In the genomic region with DNA sequence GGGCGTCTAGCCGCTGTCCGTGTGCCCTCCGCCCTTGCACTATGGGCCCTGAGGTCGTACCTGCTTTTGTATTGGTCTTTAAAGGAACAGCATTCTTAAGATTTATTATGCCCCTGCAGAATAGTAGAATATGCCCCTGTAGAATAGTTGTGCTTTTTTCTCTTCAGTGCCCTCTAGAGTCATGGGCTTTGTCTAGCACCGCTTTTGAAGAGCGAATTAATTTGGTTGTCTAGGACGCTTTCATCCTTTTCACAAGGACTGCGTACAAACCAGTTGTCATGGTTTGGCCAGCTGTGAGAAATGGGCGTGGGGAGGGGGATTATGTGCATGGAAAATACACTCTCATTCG, we compare ENCODE assay signal across 8 cellular contexts. TPM values are rescaled to one million over a fixed set of nuclear protein-coding genes. Genes with fewer than 3 reads are reported as not detected.
DNase-seq lines count a peak whose midpoint lies in the region; ATAC-seq and TF ChIP-seq lines count a peak whose summit lies in the region.

No MANE protein-coding gene starts in this region.

- H3K4me3 ChIP-seq in esophagus (ENCODE audit: low read depth in 1 of 2, low read length in 2 of 2) (peak overlapping the region; percentile 87 to 97), mucosa of stomach (ENCODE audit: low read length) (peak overlapping the region; percentile 71), uterus (peak overlapping the region; percentile 96 to 99)

- CTCF ChIA-PET in activated CD4-positive, alpha-beta memory T cell treated with anti-CD3 and anti-CD28 coated beads for 36 hours (lab: Charles Lee), result interaction anchor here (0.9 to 4.2 kb wide), 8 partner anchors 11 to 142 kb away, joined by 3 to 46 read pairs (median 6); a partner anchor contains a TSS

- H3K4me3 Mint-ChIP-seq in activated CD4-positive, alpha-beta memory T cell treated with anti-CD3 and anti-CD28 coated beads for 36 hours, result peak overlapping the region; percentile 97

- H3K27me3 Mint-ChIP-seq in activated CD4-positive, alpha-beta memory T cell treated with anti-CD3 and anti-CD28 coated beads for 36 hours, result peaks cover 2% of the 10 kb centered on the region

- TF ChIP-seq CTCF in uterus (IDR thresholded peaks at IDR 0.05), result peak in 3 of 4 experiments; percentile 24 to 42 (median 38)

- 0 to 1% methylated on average over 11 of the region's 11 CpGs for WGBS in esophagus, 2 donors

- H3K9me3 ChIP-seq in esophagus (ENCODE audit: control insufficient read depth in 2 of 2, insufficient read depth in 1 of 2, low read depth in 1 of 2, low read length in 1 of 2) (no peaks in the 10 kb centered on the region), mucosa of stomach (ENCODE audit: control insufficient read depth, low read length) (no peaks in the 10 kb centered on the region), uterus (no peaks in the 10 kb centered on the region)

- H3K9me3 Mint-ChIP-seq in activated CD4-positive, alpha-beta memory T cell treated with anti-CD3 and anti-CD28 coated beads for 36 hours, result no peaks in the 10 kb centered on the region

- peak overlapping the region; percentile 100 for H3K9ac ChIP-seq in mucosa of stomach (ENCODE audit: low read length)

- peak; percentile 73 to 81 for DNase-seq in AML-193 (lab: John Stamatoyannopoulos, UW)
- DNase-seq in NCI-H510A (lab: John Stamatoyannopoulos, UW), result peak; percentile 32
- peak; percentile 57 for DNase-seq in activated CD4-positive, alpha-beta memory T cell treated with anti-CD3 and anti-CD28 coated beads for 36 hours
- peak in 1 of 2 donors; percentile 33 for DNase-seq in uterus

- no peaks in the 10 kb centered on the region for H3K27me3 ChIP-seq in esophagus (ENCODE audit: control insufficient read depth in 1 of 2, insufficient read depth in 2 of 2, low read length in 2 of 2)
- H3K27me3 ChIP-seq in mucosa of stomach (ENCODE audit: control insufficient read depth, insufficient read depth, low read length), result no peaks in the 10 kb centered on the region
- H3K27me3 ChIP-seq in uterus, result no peaks in the 10 kb centered on the region

- intact Hi-C loops in activated CD4-positive, alpha-beta memory T cell treated with anti-CD3 and anti-CD28 coated beads for 36 hours (cut with micrococcal nuclease), result loop anchor here (1.0 to 10.0 kb wide), 11 partner anchors 15 to 810 kb away; a partner anchor contains a TSS
- intact Hi-C loops in uterus (cut with DNase I; ENCODE audit: low total_unique reads), result no loop called here

- peak overlapping the region; percentile 99 for H3K27ac ChIP-seq in esophagus (ENCODE audit: low read depth in 2 of 2, low read length in 1 of 2)
- H3K27ac ChIP-seq in uterus, result peak overlapping the region; percentile 100

- peaks cover 61% of the 10 kb centered on the region for H3K36me3 Mint-ChIP-seq in activated CD4-positive, alpha-beta memory T cell treated with anti-CD3 and anti-CD28 coated beads for 36 hours

- POLR2A ChIA-PET in activated CD4-positive, alpha-beta memory T cell treated with anti-CD3 and anti-CD28 coated beads for 36 hours (lab: Charles Lee), result interaction anchor here (1.0 to 4.2 kb wide), 6 partner anchors 8 to 142 kb away, joined by 4 to 125 read pairs (median 6); a partner anchor contains a TSS

- ATAC-seq in GM18520 (IDR thresholded peaks at IDR 0.05; ENCODE audit: unreplicated experiment), result peak; percentile 10
- ATAC-seq in HG03442 (IDR thresholded peaks at IDR 0.05; ENCODE audit: unreplicated experiment), result peak; percentile 8

- H3K27ac Mint-ChIP-seq in activated CD4-positive, alpha-beta memory T cell treated with anti-CD3 and anti-CD28 coated beads for 36 hours, result peak overlapping the region; percentile 100

- no peak for TF ChIP-seq POLR2A in uterus (IDR thresholded peaks at IDR 0.05)

- peaks cover 42% of the 10 kb centered on the region for H3K4me1 Mint-ChIP-seq in activated CD4-positive, alpha-beta memory T cell treated with anti-CD3 and anti-CD28 coated beads for 36 hours (ENCODE audit: low read depth)

- H3K4me1 ChIP-seq in esophagus (ENCODE audit: control insufficient read depth in 2 of 2, insufficient read depth in 2 of 2, low read length in 1 of 2) (no peaks in the 10 kb centered on the region), mucosa of stomach (ENCODE audit: control insufficient read depth, insufficient read depth, low read length) (peaks cover 10% of the 10 kb centered on the region), uterus (peaks cover 0 to 15% of the 10 kb centered on the region in 2 donors)

- H3K36me3 ChIP-seq in esophagus (ENCODE audit: control insufficient read depth in 2 of 2, insufficient read depth in 2 of 2, low read length in 1 of 2) (peaks cover 4 to 10% of the 10 kb centered on the region in 2 donors), mucosa of stomach (ENCODE audit: control insufficient read depth, insufficient read depth, low read length) (peaks cover 6% of the 10 kb centered on the region), uterus (no peaks in the 10 kb centered on the region)

RNA-seq across cellular contexts. Expression of a gene that starts 0.6 kb away (rescaled TPM):
- 10 to 100 TPM; 29.9 to 37.8 TPM for total RNA-seq in activated CD4-positive, alpha-beta memory T cell treated with anti-CD3 and anti-CD28 coated beads for 36 hours
- polyA plus RNA-seq in esophagus, result 10 to 100 TPM; 16.7 to 33.3 TPM
- total RNA-seq in uterus, result 10 to 100 TPM; 34.8 to 100.0 (median 69.8) TPM

RNA-seq across cellular contexts. Expression of a gene that starts 1.3 kb away (rescaled TPM):
- 100 to 1,000 TPM; 583 to 626 TPM for total RNA-seq in activated CD4-positive, alpha-beta memory T cell treated with anti-CD3 and anti-CD28 coated beads for 36 hours
- 100 to 1,000 TPM; 333 to 392 TPM for polyA plus RNA-seq in esophagus
- total RNA-seq in uterus, result 100 to 1,000 TPM; 576 to 943 (median 602) TPM

RNA-seq across cellular contexts. Expression of a gene that starts 10.5 kb away (rescaled TPM):
- 10 to 100 TPM; 25.8 to 28.1 TPM for total RNA-seq in activated CD4-positive, alpha-beta memory T cell treated with anti-CD3 and anti-CD28 coated beads for 36 hours
- polyA plus RNA-seq in esophagus, result 1 to 10 TPM; 4.2 to 6.7 TPM
- 10 to 100 TPM in 3 of 4 donors, 1 to 10 TPM in 1; 2.4 to 41.8 (median 17.8) TPM for total RNA-seq in uterus

RNA-seq across cellular contexts. Expression of a gene that starts 58.5 kb away (rescaled TPM):
- total RNA-seq in activated CD4-positive, alpha-beta memory T cell treated with anti-CD3 and anti-CD28 coated beads for 36 hours, result not detected
- under 1 TPM; 0.51 to 0.79 TPM for polyA plus RNA-seq in esophagus
- total RNA-seq in uterus, result 1 to 10 TPM in 3 of 4 donors, under 1 TPM in 1; 0.59 to 9.5 (median 3.8) TPM
